ENCODE assay signal across 24 cellular contexts in genomic region chr12:106020736-106021135, GRCh38.
"Had no signal": no experiment of that assay in that cellular context is flagged by ENCODE, and none has a peak within 500 bp of the region (broad histone marks: within the 10 kb centered on the region; RNA-seq: fewer than 3 reads in every experiment).

No MANE protein-coding gene starts in this region.

- H3K4me1 ChIP-seq: adrenal gland, neural progenitor cell, parathyroid adenoma, psoas muscle, suprapubic skin, transverse colon had no signal

- H3K9me3 ChIP-seq: adrenal gland, psoas muscle, suprapubic skin, transverse colon had no signal

- H3K9ac ChIP-seq: neural progenitor cell, parathyroid adenoma had no signal

- H2AFZ ChIP-seq: neural progenitor cell, parathyroid adenoma had no signal

- H3K4me2 ChIP-seq: neural progenitor cell had no signal

- H3K4me1 Mint-ChIP-seq: naive thymus-derived CD4-positive, alpha-beta T cell; neural progenitor cell had no signal

- H3K27ac Mint-ChIP-seq: activated naive CD8-positive, alpha-beta T cell; naive thymus-derived CD4-positive, alpha-beta T cell; neural progenitor cell had no signal

- H3K36me3 Mint-ChIP-seq: activated naive CD8-positive, alpha-beta T cell had no signal

- H3K36me3 ChIP-seq: adrenal gland, neural progenitor cell, suprapubic skin, transverse colon had no signal

- ATAC-seq: naive thymus-derived CD4-positive, alpha-beta T cell; psoas muscle had no signal

- DNase-seq: activated CD4-positive, alpha-beta T cell treated with anti-CD3 and anti-CD28 coated beads for 4 hours; activated CD4-positive, alpha-beta T cell treated with anti-CD3 and anti-CD28 coated beads, Interleukin-2, amount 50 U/mL, for 4 hours; activated CD4-positive, CD25-positive, alpha-beta regulatory T cell; activated effector memory CD4-positive, alpha-beta T cell treated with Interleukin-2 at 50 U/mL for 16 hours; activated naive CD4-positive, alpha-beta T cell treated with Interleukin-2 at 50 U/mL for 16 hours; adrenal gland; caudate nucleus; effector CD4-positive, alpha-beta T cell; erythroblast; head of caudate nucleus; hippocampal formation; left cardiac atrium; midbrain; naive thymus-derived CD4-positive, alpha-beta T cell; occipital lobe; psoas muscle; stimulated activated CD4-positive, alpha-beta T cell treated with anti-CD3 and anti-CD28 coated beads, Interleukin-15, amount 100 ng/mL, for 24 hours; stimulated activated CD4-positive, alpha-beta T cell treated with anti-CD3 and anti-CD28 coated beads, Interleukin-2, amount 100 ng/mL, for 24 hours; stimulated activated naive CD4-positive, alpha-beta T cell; transverse colon had no signal

- H3K4me3 Mint-ChIP-seq: activated naive CD8-positive, alpha-beta T cell; naive thymus-derived CD4-positive, alpha-beta T cell; neural progenitor cell had no signal

- H3K27ac ChIP-seq: adrenal gland, neural progenitor cell, parathyroid adenoma, psoas muscle, suprapubic skin, transverse colon had no signal

- H3K27me3 ChIP-seq: neural progenitor cell, suprapubic skin, transverse colon had no signal

- H3K4me3 ChIP-seq: adrenal gland, neural progenitor cell, psoas muscle, suprapubic skin, transverse colon had no signal
